In genomic region chr12:70645494-70646317, GRCh38 we compare ENCODE assay signal across 1 cellular context.
A peak's percentile ranks its signal among the peaks of the same experiment; 100 is the strongest.
TF ChIP-seq lines count a peak whose summit lies in the region.

No MANE protein-coding gene starts in this region.

TF ChIP-seq in K562, 482 proteins besides CTCF, POLR2A, EP300 and RAD21 (continued from another document and continues in another):
- TF ChIP-seq ZBTB5 (IDR thresholded peaks at IDR 0.05) (no peak), NR4A1 (CRISPR knock-in tag; IDR thresholded peaks at IDR 0.05) (no peak), NR4A1 (tag; IDR thresholded peaks at IDR 0.05) (no peak), GABPB2 (CRISPR knock-in tag; conservative IDR thresholded peaks at IDR 0.05) (no peak), HDAC2 (IDR thresholded peaks at IDR 0.05) (peak; percentile 55; the same call in 1 of the 2 replicates), PCBP2 (IDR thresholded peaks at IDR 0.05; ENCODE audit: low read depth, low read length, poor library complexity, severe bottlenecking) (no peak), ZNF639 (CRISPR knock-in tag; conservative IDR thresholded peaks at IDR 0.05 in 1 of 2, IDR thresholded peaks at IDR 0.05 in 1 of 2) (peak in 1 of 2 experiments; percentile 62; a peak in 2 of 4 replicates), E2F6 (IDR thresholded peaks at IDR 0.05; ENCODE audit: borderline replicate concordance in 1 of 2, extremely low read depth in 1 of 2, insufficient read depth in 1 of 2, insufficient read length in 1 of 2, low read depth in 1 of 2, low read length in 1 of 2, poor library complexity in 1 of 2, severe bottlenecking in 1 of 2) (no peak), DEAF1 (CRISPR knock-in tag; IDR thresholded peaks at IDR 0.05) (no peak), CREB3L1 (IDR thresholded peaks at IDR 0.05; ENCODE audit: borderline replicate concordance, low read depth) (peak; percentile 43; the same call in 1 of the 2 replicates), TCF3 (CRISPR knock-in tag; IDR thresholded peaks at IDR 0.05) (peak; percentile 35; the same call in 1 of the 2 replicates), TAF9B (IDR thresholded peaks at IDR 0.05; ENCODE audit: partially characterized antibody) (peak; percentile 20), SPI1 (IDR thresholded peaks at IDR 0.05; ENCODE audit: borderline replicate concordance, low read depth, low read length) (no peak), NUFIP1 (IDR thresholded peaks at IDR 0.05; ENCODE audit: partially characterized antibody) (no peak), ZNF431 (CRISPR knock-in tag; IDR thresholded peaks at IDR 0.05) (no peak), SAFB (IDR thresholded peaks at IDR 0.05; ENCODE audit: borderline replicate concordance, low read depth, low read length) (no peak), ZNF79 (CRISPR knock-in tag; IDR thresholded peaks at IDR 0.05; ENCODE audit: low read depth) (no peak)
- TF ChIP-seq, protein P1, sequence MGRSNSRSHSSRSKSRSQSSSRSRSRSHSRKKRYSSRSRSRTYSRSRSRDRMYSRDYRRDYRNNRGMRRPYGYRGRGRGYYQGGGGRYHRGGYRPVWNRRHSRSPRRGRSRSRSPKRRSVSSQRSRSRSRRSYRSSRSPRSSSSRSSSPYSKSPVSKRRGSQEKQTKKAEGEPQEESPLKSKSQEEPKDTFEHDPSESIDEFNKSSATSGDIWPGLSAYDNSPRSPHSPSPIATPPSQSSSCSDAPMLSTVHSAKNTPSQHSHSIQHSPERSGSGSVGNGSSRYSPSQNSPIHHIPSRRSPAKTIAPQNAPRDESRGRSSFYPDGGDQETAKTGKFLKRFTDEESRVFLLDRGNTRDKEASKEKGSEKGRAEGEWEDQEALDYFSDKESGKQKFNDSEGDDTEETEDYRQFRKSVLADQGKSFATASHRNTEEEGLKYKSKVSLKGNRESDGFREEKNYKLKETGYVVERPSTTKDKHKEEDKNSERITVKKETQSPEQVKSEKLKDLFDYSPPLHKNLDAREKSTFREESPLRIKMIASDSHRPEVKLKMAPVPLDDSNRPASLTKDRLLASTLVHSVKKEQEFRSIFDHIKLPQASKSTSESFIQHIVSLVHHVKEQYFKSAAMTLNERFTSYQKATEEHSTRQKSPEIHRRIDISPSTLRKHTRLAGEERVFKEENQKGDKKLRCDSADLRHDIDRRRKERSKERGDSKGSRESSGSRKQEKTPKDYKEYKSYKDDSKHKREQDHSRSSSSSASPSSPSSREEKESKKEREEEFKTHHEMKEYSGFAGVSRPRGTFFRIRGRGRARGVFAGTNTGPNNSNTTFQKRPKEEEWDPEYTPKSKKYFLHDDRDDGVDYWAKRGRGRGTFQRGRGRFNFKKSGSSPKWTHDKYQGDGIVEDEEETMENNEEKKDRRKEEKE (IDR thresholded peaks at IDR 0.05; ENCODE audit: borderline replicate concordance in 1 of 2, control insufficient read depth in 1 of 2, low read depth in 2 of 2, low read length in 1 of 2) = no peak
- TF ChIP-seq, protein P2, sequence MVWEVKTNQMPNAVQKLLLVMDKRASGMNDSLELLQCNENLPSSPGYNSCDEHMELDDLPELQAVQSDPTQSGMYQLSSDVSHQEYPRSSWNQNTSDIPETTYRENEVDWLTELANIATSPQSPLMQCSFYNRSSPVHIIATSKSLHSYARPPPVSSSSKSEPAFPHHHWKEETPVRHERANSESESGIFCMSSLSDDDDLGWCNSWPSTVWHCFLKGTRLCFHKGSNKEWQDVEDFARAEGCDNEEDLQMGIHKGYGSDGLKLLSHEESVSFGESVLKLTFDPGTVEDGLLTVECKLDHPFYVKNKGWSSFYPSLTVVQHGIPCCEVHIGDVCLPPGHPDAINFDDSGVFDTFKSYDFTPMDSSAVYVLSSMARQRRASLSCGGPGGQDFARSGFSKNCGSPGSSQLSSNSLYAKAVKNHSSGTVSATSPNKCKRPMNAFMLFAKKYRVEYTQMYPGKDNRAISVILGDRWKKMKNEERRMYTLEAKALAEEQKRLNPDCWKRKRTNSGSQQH (CRISPR knock-in tag; IDR thresholded peaks at IDR 0.05) = peak; percentile 37; the same call in 1 of the 2 replicates
- TF ChIP-seq, protein P3, sequence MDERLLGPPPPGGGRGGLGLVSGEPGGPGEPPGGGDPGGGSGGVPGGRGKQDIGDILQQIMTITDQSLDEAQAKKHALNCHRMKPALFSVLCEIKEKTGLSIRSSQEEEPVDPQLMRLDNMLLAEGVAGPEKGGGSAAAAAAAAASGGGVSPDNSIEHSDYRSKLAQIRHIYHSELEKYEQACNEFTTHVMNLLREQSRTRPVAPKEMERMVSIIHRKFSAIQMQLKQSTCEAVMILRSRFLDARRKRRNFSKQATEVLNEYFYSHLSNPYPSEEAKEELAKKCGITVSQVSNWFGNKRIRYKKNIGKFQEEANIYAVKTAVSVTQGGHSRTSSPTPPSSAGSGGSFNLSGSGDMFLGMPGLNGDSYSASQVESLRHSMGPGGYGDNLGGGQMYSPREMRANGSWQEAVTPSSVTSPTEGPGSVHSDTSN (CRISPR knock-in tag; IDR thresholded peaks at IDR 0.05; ENCODE audit: low read depth) = no peak
- TF ChIP-seq, protein P3 (tag; conservative IDR thresholded peaks at IDR 0.05; ENCODE audit: low read depth) = no peak
- TF ChIP-seq, protein P4, sequence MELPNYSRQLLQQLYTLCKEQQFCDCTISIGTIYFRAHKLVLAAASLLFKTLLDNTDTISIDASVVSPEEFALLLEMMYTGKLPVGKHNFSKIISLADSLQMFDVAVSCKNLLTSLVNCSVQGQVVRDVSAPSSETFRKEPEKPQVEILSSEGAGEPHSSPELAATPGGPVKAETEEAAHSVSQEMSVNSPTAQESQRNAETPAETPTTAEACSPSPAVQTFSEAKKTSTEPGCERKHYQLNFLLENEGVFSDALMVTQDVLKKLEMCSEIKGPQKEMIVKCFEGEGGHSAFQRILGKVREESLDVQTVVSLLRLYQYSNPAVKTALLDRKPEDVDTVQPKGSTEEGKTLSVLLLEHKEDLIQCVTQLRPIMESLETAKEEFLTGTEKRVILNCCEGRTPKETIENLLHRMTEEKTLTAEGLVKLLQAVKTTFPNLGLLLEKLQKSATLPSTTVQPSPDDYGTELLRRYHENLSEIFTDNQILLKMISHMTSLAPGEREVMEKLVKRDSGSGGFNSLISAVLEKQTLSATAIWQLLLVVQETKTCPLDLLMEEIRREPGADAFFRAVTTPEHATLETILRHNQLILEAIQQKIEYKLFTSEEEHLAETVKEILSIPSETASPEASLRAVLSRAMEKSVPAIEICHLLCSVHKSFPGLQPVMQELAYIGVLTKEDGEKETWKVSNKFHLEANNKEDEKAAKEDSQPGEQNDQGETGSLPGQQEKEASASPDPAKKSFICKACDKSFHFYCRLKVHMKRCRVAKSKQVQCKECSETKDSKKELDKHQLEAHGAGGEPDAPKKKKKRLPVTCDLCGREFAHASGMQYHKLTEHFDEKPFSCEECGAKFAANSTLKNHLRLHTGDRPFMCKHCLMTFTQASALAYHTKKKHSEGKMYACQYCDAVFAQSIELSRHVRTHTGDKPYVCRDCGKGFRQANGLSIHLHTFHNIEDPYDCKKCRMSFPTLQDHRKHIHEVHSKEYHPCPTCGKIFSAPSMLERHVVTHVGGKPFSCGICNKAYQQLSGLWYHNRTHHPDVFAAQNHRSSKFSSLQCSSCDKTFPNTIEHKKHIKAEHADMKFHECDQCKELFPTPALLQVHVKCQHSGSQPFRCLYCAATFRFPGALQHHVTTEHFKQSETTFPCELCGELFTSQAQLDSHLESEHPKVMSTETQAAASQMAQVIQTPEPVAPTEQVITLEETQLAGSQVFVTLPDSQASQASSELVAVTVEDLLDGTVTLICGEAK (IDR thresholded peaks at IDR 0.05) = peak; percentile 69
- TF ChIP-seq, protein P4 (CRISPR knock-in tag; IDR thresholded peaks at IDR 0.05) = no peak
